ENCODE assay signal across 30 cellular contexts in genomic region chr2:227402959-227403358, GRCh38. TPM values are rescaled to one million over a fixed set of nuclear protein-coding genes. Genes with fewer than 3 reads are reported as not detected.
DNase-seq lines count a peak whose midpoint lies in the region; ATAC-seq and TF ChIP-seq lines count a peak whose summit lies in the region.
"Had no signal": no experiment of that assay in that cellular context is flagged by ENCODE, and none has a peak within 500 bp of the region (broad histone marks: within the 10 kb centered on the region; RNA-seq: fewer than 3 reads in every experiment).

No MANE protein-coding gene starts in this region.

- TF ChIP-seq RAD21 in HCT116 (IDR thresholded peaks at IDR 0.05; ENCODE audit: low read depth) = no peak

- CTCF ChIA-PET in HCT116 (lab: Charles Lee) = no interaction called here

- no peak overlapping the region for H3K4me3 ChIP-seq in HCT116 (replicated peaks in 1 of 2; ENCODE audit: low read depth in 1 of 2, low read length in 2 of 2)
- H3K4me3 ChIP-seq: GM23248, hepatocyte, mucosa of descending colon, neural progenitor cell, SK-N-MC, thyroid gland had no signal

- H3K27me3 ChIP-seq in HCT116 (ENCODE audit: insufficient read depth, low read length) = no peaks in the 10 kb centered on the region
- H3K27me3 ChIP-seq: BE2C, hepatocyte, neural progenitor cell, thyroid gland had no signal

- peak overlapping the region; percentile 45 for H2AFZ ChIP-seq in HCT116 (ENCODE audit: low read depth, low read length, poor library complexity, severe bottlenecking)
- H2AFZ ChIP-seq: GM23248, hepatocyte, neural progenitor cell had no signal

- no peak overlapping the region for H3K9ac ChIP-seq in HCT116 (ENCODE audit: low read length)
- H3K9ac ChIP-seq: GM23248, neural progenitor cell had no signal

- peak overlapping the region; percentile 55 for H3K4me2 ChIP-seq in HCT116 (ENCODE audit: low read length)
- H3K4me2 ChIP-seq: hepatocyte, neural progenitor cell had no signal

- no TSS peak for BruUV-seq in HCT116 (replicated peaks; lab: Mats Ljungman, UMichigan)

- no peaks in the 10 kb centered on the region for H3K27me3 Mint-ChIP-seq in activated CD4-positive, alpha-beta T cell treated with anti-CD3 and anti-CD28 coated beads, Interleukin-2, amount 10 ng/mL, durations not matched to agents 24 days and 14 days
- H3K27me3 Mint-ChIP-seq in activated naive CD8-positive, alpha-beta T cell treated with anti-CD3 and anti-CD28 coated beads for 36 hours = no peaks in the 10 kb centered on the region
- H3K27me3 Mint-ChIP-seq in naive thymus-derived CD8-positive, alpha-beta T cell = no peaks in the 10 kb centered on the region
- H3K27me3 Mint-ChIP-seq: activated CD4-positive, alpha-beta memory T cell treated with anti-CD3 and anti-CD28 coated beads for 36 hours had no signal

- H3K4me1 Mint-ChIP-seq in activated CD4-positive, alpha-beta T cell treated with anti-CD3 and anti-CD28 coated beads, Interleukin-2, amount 10 ng/mL, durations not matched to agents 24 days and 14 days = peaks cover 27% of the 10 kb centered on the region
- peaks cover 40% of the 10 kb centered on the region for H3K4me1 Mint-ChIP-seq in activated naive CD8-positive, alpha-beta T cell treated with anti-CD3 and anti-CD28 coated beads for 36 hours
- peaks cover 21 to 74% (median 48%) of the 10 kb centered on the region in 4 donors for H3K4me1 Mint-ChIP-seq in naive thymus-derived CD8-positive, alpha-beta T cell
- H3K4me1 Mint-ChIP-seq: immature natural killer cell had no signal

- H3K27ac Mint-ChIP-seq in activated CD4-positive, alpha-beta T cell treated with anti-CD3 and anti-CD28 coated beads, Interleukin-2, amount 10 ng/mL, durations not matched to agents 24 days and 14 days = peak overlapping the region; percentile 46
- H3K27ac Mint-ChIP-seq in activated naive CD8-positive, alpha-beta T cell treated with anti-CD3 and anti-CD28 coated beads for 36 hours = peak overlapping the region; percentile 32
- H3K27ac Mint-ChIP-seq in naive thymus-derived CD8-positive, alpha-beta T cell = peak overlapping the region in 7 of 10 donors; percentile 1 to 85 (median 59)
- H3K27ac Mint-ChIP-seq: activated CD4-positive, alpha-beta memory T cell treated with anti-CD3 and anti-CD28 coated beads for 36 hours; immature natural killer cell; neural progenitor cell had no signal

- DNase-seq in activated CD4-positive, alpha-beta T cell treated with anti-CD3 and anti-CD28 coated beads, Interleukin-2, amount 10 ng/mL, durations not matched to agents 24 days and 14 days = no peak
- no peak for DNase-seq in activated CD4-positive, alpha-beta T cell treated with anti-CD3 and anti-CD28 coated beads, Interleukin-2, amount 50 U/mL, for 4 hours
- DNase-seq in HCT116 (ENCODE audit: low read depth, low spot score) = no peak
- no peak for DNase-seq in activated naive CD8-positive, alpha-beta T cell treated with anti-CD3 and anti-CD28 coated beads for 36 hours
- DNase-seq in naive thymus-derived CD8-positive, alpha-beta T cell = no peak
- DNase-seq in COR-L47 (lab: John Stamatoyannopoulos, UW) = no peak
- no peak for DNase-seq in NCI-H2029 (lab: John Stamatoyannopoulos, UW)
- DNase-seq: activated CD4-positive, alpha-beta memory T cell treated with anti-CD3 and anti-CD28 coated beads for 36 hours; anterior cingulate cortex; BE2C; dermis blood vessel endothelial cell; GM23248; immature natural killer cell; left ventricle myocardium superior; mucosa of descending colon; NCI-H1105 treated with DMSO at 0.1 percent for 48 hours; NCI-H2107; NCI-H510A; NK-92 treated with Interleukin-12 subunit alpha and Interleukin-12 subunit beta, amount 100 ng/mL, for 24 hours; stimulated activated naive CD4-positive, alpha-beta T cell treated with Interleukin-2 at 50 U/mL for 16 hours; T-helper 2 cell; thyroid gland had no signal

- TF ChIP-seq CTCF in HCT116 (IDR thresholded peaks at IDR 0.05 in 2 of 3, conservative IDR thresholded peaks at IDR 0.05 in 1 of 3; ENCODE audit: borderline replicate concordance in 1 of 3, insufficient read depth in 1 of 3, low read depth in 2 of 3, low read length in 2 of 3) = no peak

- no peaks in the 10 kb centered on the region for H3K9me3 ChIP-seq in HCT116 (ENCODE audit: control insufficient read depth in 1 of 2, insufficient read depth in 1 of 2, low read depth in 1 of 2, low read length in 2 of 2)
- H3K9me3 ChIP-seq: BE2C, mucosa of descending colon, thyroid gland had no signal

- H3K9me3 Mint-ChIP-seq in activated CD4-positive, alpha-beta T cell treated with anti-CD3 and anti-CD28 coated beads, Interleukin-2, amount 10 ng/mL, durations not matched to agents 24 days and 14 days = no peaks in the 10 kb centered on the region
- no peaks in the 10 kb centered on the region for H3K9me3 Mint-ChIP-seq in activated naive CD8-positive, alpha-beta T cell treated with anti-CD3 and anti-CD28 coated beads for 36 hours
- H3K9me3 Mint-ChIP-seq in naive thymus-derived CD8-positive, alpha-beta T cell = no peaks in the 10 kb centered on the region
- H3K9me3 Mint-ChIP-seq: activated CD4-positive, alpha-beta memory T cell treated with anti-CD3 and anti-CD28 coated beads for 36 hours; immature natural killer cell had no signal

- H3K9me2 ChIP-seq in HCT116 (ENCODE audit: insufficient read depth) = no peaks in the 10 kb centered on the region

- no peak overlapping the region for H3K4me3 Mint-ChIP-seq in activated CD4-positive, alpha-beta T cell treated with anti-CD3 and anti-CD28 coated beads, Interleukin-2, amount 10 ng/mL, durations not matched to agents 24 days and 14 days
- no peak overlapping the region for H3K4me3 Mint-ChIP-seq in activated naive CD8-positive, alpha-beta T cell treated with anti-CD3 and anti-CD28 coated beads for 36 hours
- H3K4me3 Mint-ChIP-seq in naive thymus-derived CD8-positive, alpha-beta T cell = peak overlapping the region in 1 of 10 donors; percentile 26
- H3K4me3 Mint-ChIP-seq: activated CD4-positive, alpha-beta memory T cell treated with anti-CD3 and anti-CD28 coated beads for 36 hours; immature natural killer cell had no signal

- no peaks in the 10 kb centered on the region for H3K36me3 ChIP-seq in HCT116 (ENCODE audit: control insufficient read depth in 1 of 2, insufficient read depth in 2 of 2, low read length in 2 of 2)
- H3K36me3 ChIP-seq: BE2C, neural progenitor cell, thyroid gland had no signal

- H4K20me1 ChIP-seq in HCT116 (ENCODE audit: insufficient read depth) = no peaks in the 10 kb centered on the region

- intact Hi-C loops in activated CD4-positive, alpha-beta T cell treated with anti-CD3 and anti-CD28 coated beads, Interleukin-2, amount 10 ng/mL, durations not matched to agents 24 days and 14 days (cut with micrococcal nuclease) = loop anchor here (10.0 kb wide), 1 partner anchor 252 kb away; no protein-coding TSS in a partner anchor
- intact Hi-C loops in HCT116 (cut with micrococcal nuclease) = loop anchor here (10.0 kb wide), 1 partner anchor 278 kb away; no protein-coding TSS in a partner anchor

- RAD21 ChIA-PET in HCT116 (lab: Charles Lee; ENCODE audit: low non-redundant PET in 1 of 2, low total read pairs in 2 of 2, uncharacterized antibody in 2 of 2, unreplicated experiment in 2 of 2) = no interaction called here

- H3K27ac ChIP-seq in HCT116 (ENCODE audit: low read depth, low read length) = no peak overlapping the region
- H3K27ac ChIP-seq: GM23248, hepatocyte, HL-60, neural progenitor cell, SK-N-MC, thyroid gland, VCaP had no signal

- POLR2A ChIA-PET in HCT116 (lab: Charles Lee) = interaction anchor here (1.5 kb wide), 1 partner anchor 12 kb away, joined by 3 read pairs; no protein-coding TSS in a partner anchor
- POLR2A ChIA-PET in naive thymus-derived CD8-positive, alpha-beta T cell (lab: Charles Lee) = no interaction called here

- H3K79me2 ChIP-seq in HCT116 (ENCODE audit: insufficient read depth, low read length) = no peaks in the 10 kb centered on the region
- H3K79me2 ChIP-seq: hepatocyte had no signal

- ATAC-seq in HCT116 (no peak), GM19397 (IDR thresholded peaks at IDR 0.05; ENCODE audit: unreplicated experiment) (no peak)
- ATAC-seq in naive thymus-derived CD8-positive, alpha-beta T cell = no peak
- ATAC-seq: left ventricle myocardium superior, mucosa of descending colon had no signal

- no peak for TF ChIP-seq POLR2A in HCT116 (IDR thresholded peaks at IDR 0.05; ENCODE audit: borderline replicate concordance, extremely low read depth, insufficient read depth, insufficient read length)

- H3K36me3 Mint-ChIP-seq in activated CD4-positive, alpha-beta T cell treated with anti-CD3 and anti-CD28 coated beads, Interleukin-2, amount 10 ng/mL, durations not matched to agents 24 days and 14 days (ENCODE audit: low read depth) = no peaks in the 10 kb centered on the region
- H3K36me3 Mint-ChIP-seq in activated naive CD8-positive, alpha-beta T cell treated with anti-CD3 and anti-CD28 coated beads for 36 hours = no peaks in the 10 kb centered on the region
- H3K36me3 Mint-ChIP-seq in naive thymus-derived CD8-positive, alpha-beta T cell = no peaks in the 10 kb centered on the region
- H3K36me3 Mint-ChIP-seq: activated CD4-positive, alpha-beta memory T cell treated with anti-CD3 and anti-CD28 coated beads for 36 hours; immature natural killer cell; neural progenitor cell had no signal

- peaks cover 6 to 27% of the 10 kb centered on the region in 2 experiments for H3K4me1 ChIP-seq in HCT116 (ENCODE audit: control insufficient read depth in 1 of 2, insufficient read depth in 2 of 2, low read length in 2 of 2)
- H3K4me1 ChIP-seq: BE2C, neural progenitor cell had no signal

TF ChIP-seq in HCT116, 20 proteins besides CTCF, POLR2A, EP300 and RAD21 (continues in another document):
- TF ChIP-seq FOSL1 (IDR thresholded peaks at IDR 0.05; ENCODE audit: low read depth) (peak; percentile 67), JUND (IDR thresholded peaks at IDR 0.05) (peak; percentile 48; the same call in 1 of the 2 replicates)

RNA-seq across cellular contexts. Expression of gene SCYGR1, which starts 15.2 kb away (rescaled TPM):
- not detected in 2 replicates for total RNA-seq in activated CD4-positive, alpha-beta T cell treated with anti-CD3 and anti-CD28 coated beads, Interleukin-2, amount 10 ng/mL, durations not matched to agents 24 days and 14 days
- not detected for total RNA-seq in HCT116 (2021; ENCODE audit: unreplicated experiment)
- polyA plus RNA-seq in HCT116 (2012) = not detected in 2 replicates
- not detected for total RNA-seq in activated naive CD8-positive, alpha-beta T cell treated with anti-CD3 and anti-CD28 coated beads for 36 hours
- total RNA-seq in naive thymus-derived CD8-positive, alpha-beta T cell = not detected
- polyA plus RNA-seq in naive thymus-derived CD8-positive, alpha-beta T cell = not detected
- total RNA-seq: activated CD4-positive, alpha-beta memory T cell treated with anti-CD3 and anti-CD28 coated beads for 36 hours; dermis blood vessel endothelial cell; GM23248; hepatocyte; left ventricle myocardium superior; mucosa of descending colon; posterior vena cava; RPMI7951; thyroid gland had no signal
- polyA plus RNA-seq: GM23248, hepatocyte, immature natural killer cell had no signal

RNA-seq across cellular contexts. Expression of gene TM4SF20, which starts 23.9 kb away (rescaled TPM):
- total RNA-seq in activated CD4-positive, alpha-beta T cell treated with anti-CD3 and anti-CD28 coated beads, Interleukin-2, amount 10 ng/mL, durations not matched to agents 24 days and 14 days = not detected in 2 replicates
- total RNA-seq in HCT116 (2021; ENCODE audit: unreplicated experiment) = not detected
- polyA plus RNA-seq in HCT116 (2012) = not detected in 2 replicates
- total RNA-seq in activated naive CD8-positive, alpha-beta T cell treated with anti-CD3 and anti-CD28 coated beads for 36 hours = not detected
- total RNA-seq in naive thymus-derived CD8-positive, alpha-beta T cell = not detected
- not detected for polyA plus RNA-seq in naive thymus-derived CD8-positive, alpha-beta T cell
- total RNA-seq: activated CD4-positive, alpha-beta memory T cell treated with anti-CD3 and anti-CD28 coated beads for 36 hours; dermis blood vessel endothelial cell; left ventricle myocardium superior; RPMI7951; thyroid gland had no signal
- polyA plus RNA-seq: immature natural killer cell had no signal
